In genomic region chr3:43169987-43170386, GRCh38 we compare ENCODE assay signal across 36 cellular contexts.
"Had no signal": no experiment of that assay in that cellular context is flagged by ENCODE, and none has a peak within 500 bp of the region (broad histone marks: within the 10 kb centered on the region; RNA-seq: fewer than 3 reads in every experiment).

No MANE protein-coding gene starts in this region.

- H3K36me3 ChIP-seq: ascending aorta, breast epithelium, cardiac muscle cell, esophagus squamous epithelium, gastroesophageal sphincter, WERI-Rb-1 had no signal

- H3K4me3 ChIP-seq: ascending aorta, breast epithelium, cardiac muscle cell, coronary artery, dorsolateral prefrontal cortex, esophagus squamous epithelium, gastroesophageal sphincter had no signal

- DNase-seq: activated B cell treated with CpG ODN at 0.5 μM for 24 hours; activated CD4-positive, alpha-beta T cell treated with anti-CD3 and anti-CD28 coated beads for 48 hours; activated CD4-positive, alpha-beta T cell treated with anti-CD3 and anti-CD28 coated beads, Interleukin-2, amount 50 U/mL, for 1 hour; activated CD4-positive, alpha-beta T cell treated with anti-CD3 and anti-CD28 coated beads, Interleukin-2, amount 50 U/mL, for 48 hours; activated CD8-positive, alpha-beta memory T cell treated with anti-CD3 and anti-CD28 coated beads for 24 hours; activated CD8-positive, alpha-beta memory T cell treated with anti-CD3 and anti-CD28 coated beads, Interleukin-2, amount 50 U/mL, for 48 hours; activated CD8-positive, alpha-beta T cell treated with anti-CD3 and anti-CD28 coated beads for 36 hours; activated gamma-delta T cell; activated naive CD4-positive, alpha-beta T cell; activated naive CD4-positive, alpha-beta T cell treated with anti-CD3 and anti-CD28 coated beads, Interleukin-2, amount 10 ng/mL, durations not matched to agents 7 days and 5 days; activated naive CD8-positive, alpha-beta T cell treated with anti-CD3 and anti-CD28 coated beads, Interleukin-2, amount 10 ng/mL, durations not matched to agents 7 days and 5 days; activated T-cell treated with anti-CD3 and anti-CD28 coated beads for 4 hours; activated T-cell treated with anti-CD3 and anti-CD28 coated beads, Interleukin-2, amount 50 U/mL, for 24 hours; activated T-cell treated with anti-CD3 and anti-CD28 coated beads, Interleukin-2, amount 50 U/mL, for 72 hours; dorsolateral prefrontal cortex; effector memory CD8-positive, alpha-beta T cell; esophagus squamous epithelium; foreskin melanocyte; hippocampal formation; T-helper 17 cell; T1000; WERI-Rb-1 had no signal

- H3K27ac Mint-ChIP-seq: activated B cell treated with CpG ODN at 0.5 μM for 24 hours; activated CD8-positive, alpha-beta T cell treated with anti-CD3 and anti-CD28 coated beads for 36 hours; activated naive CD4-positive, alpha-beta T cell treated with anti-CD3 and anti-CD28 coated beads, Interleukin-2, amount 10 ng/mL, durations not matched to agents 7 days and 5 days; activated naive CD4-positive, alpha-beta T cell treated with anti-CD3 and anti-CD28 coated beads, Interleukin-2, amount 50 U/mL, for 72 hours; activated naive CD8-positive, alpha-beta T cell treated with anti-CD3 and anti-CD28 coated beads, Interleukin-2, amount 10 ng/mL, durations not matched to agents 7 days and 5 days; activated T-cell treated with anti-CD3 and anti-CD28 coated beads, Interleukin-2, amount 50 U/mL, for 24 hours; activated T-cell treated with anti-CD3 and anti-CD28 coated beads, Interleukin-2, amount 50 U/mL, for 72 hours; brain; dendritic cell treated with granulocyte-macrophage colony-stimulating factor and Interleukin-4, amounts not matched to agents 40 ng/mL and 50 ng/mL, for 4 days; effector memory CD8-positive, alpha-beta T cell; T-helper 17 cell; T-helper 2 cell treated with Interferon-gamma antibody and Interleukin-4, amounts not matched to agents 5 μg/mL and 100 μg/mL, for 36 hours had no signal

- H3K4me3 Mint-ChIP-seq: activated B cell treated with CpG ODN at 0.5 μM for 24 hours; activated CD8-positive, alpha-beta T cell treated with anti-CD3 and anti-CD28 coated beads for 36 hours; activated naive CD4-positive, alpha-beta T cell treated with anti-CD3 and anti-CD28 coated beads, Interleukin-2, amount 10 ng/mL, durations not matched to agents 7 days and 5 days; activated naive CD8-positive, alpha-beta T cell treated with anti-CD3 and anti-CD28 coated beads, Interleukin-2, amount 10 ng/mL, durations not matched to agents 7 days and 5 days; activated T-cell treated with anti-CD3 and anti-CD28 coated beads, Interleukin-2, amount 50 U/mL, for 24 hours; activated T-cell treated with anti-CD3 and anti-CD28 coated beads, Interleukin-2, amount 50 U/mL, for 72 hours; brain; central memory CD8-positive, alpha-beta T cell; dendritic cell treated with granulocyte-macrophage colony-stimulating factor and Interleukin-4, amounts not matched to agents 40 ng/mL and 50 ng/mL, for 4 days; effector memory CD8-positive, alpha-beta T cell; T-helper 17 cell; T-helper 2 cell treated with Interferon-gamma antibody and Interleukin-4, amounts not matched to agents 5 μg/mL and 100 μg/mL, for 36 hours had no signal

- H3K4me1 Mint-ChIP-seq: activated B cell treated with CpG ODN at 0.5 μM for 24 hours; brain; central memory CD8-positive, alpha-beta T cell; T-helper 17 cell had no signal

- ATAC-seq: activated CD4-positive, CD25-positive, alpha-beta regulatory T cell treated with anti-CD3 and anti-CD28 coated beads, Interleukin-2, amount 50 U/mL, for 24 hours; activated CD8-positive, alpha-beta T cell treated with anti-CD3 and anti-CD28 coated beads for 36 hours; activated naive CD4-positive, alpha-beta T cell treated with anti-CD3 and anti-CD28 coated beads, Interleukin-2, amount 50 U/mL, for 72 hours; activated T-cell treated with anti-CD3 and anti-CD28 coated beads, Interleukin-2, amount 50 U/mL, for 72 hours; effector memory CD8-positive, alpha-beta T cell; gastroesophageal sphincter; T-helper 17 cell had no signal

- H3K27me3 Mint-ChIP-seq: activated B cell treated with CpG ODN at 0.5 μM for 24 hours; activated CD8-positive, alpha-beta T cell treated with anti-CD3 and anti-CD28 coated beads for 36 hours; activated T-cell treated with anti-CD3 and anti-CD28 coated beads, Interleukin-2, amount 50 U/mL, for 24 hours; central memory CD8-positive, alpha-beta T cell; dendritic cell treated with granulocyte-macrophage colony-stimulating factor and Interleukin-4, amounts not matched to agents 40 ng/mL and 50 ng/mL, for 4 days; effector memory CD8-positive, alpha-beta T cell; T-helper 17 cell had no signal

- FAIRE-seq: endometrium, endothelial cell of umbilical vein had no signal

- H3K4me1 ChIP-seq: ascending aorta, breast epithelium, gastroesophageal sphincter had no signal

- H3K27me3 ChIP-seq: ascending aorta, breast epithelium, cardiac muscle cell, dorsolateral prefrontal cortex, esophagus squamous epithelium, gastroesophageal sphincter had no signal

- H3K27ac ChIP-seq: ascending aorta, breast epithelium, cardiac muscle cell, coronary artery, epithelial cell of prostate, esophagus squamous epithelium, gastroesophageal sphincter, WERI-Rb-1 had no signal
